ENCODE assay signal across 27 cellular contexts in genomic region chr6:130744601-130745382, GRCh38.
"Had no signal": no experiment of that assay in that cellular context is flagged by ENCODE, and none has a peak within 500 bp of the region (broad histone marks: within the 10 kb centered on the region; RNA-seq: fewer than 3 reads in every experiment).

No MANE protein-coding gene starts in this region.

- H3K4me2 ChIP-seq: hepatocyte, smooth muscle cell had no signal

- H2AFZ ChIP-seq: hepatocyte had no signal

- H3K4me1 ChIP-seq: left lung, pancreas, right lobe of liver, testis, uterus had no signal

- DNase-seq: activated CD4-positive, alpha-beta T cell treated with anti-CD3 and anti-CD28 coated beads, Interleukin-2, amount 50 U/mL, for 4 hours; activated CD8-positive, alpha-beta memory T cell treated with anti-CD3 and anti-CD28 coated beads, Interleukin-2, amount 50 U/mL, for 48 hours; activated naive CD4-positive, alpha-beta T cell treated with Interleukin-2 at 50 U/mL for 16 hours; activated naive CD8-positive, alpha-beta T cell treated with anti-CD3 and anti-CD28 coated beads for 36 hours; activated T-cell treated with anti-CD3 and anti-CD28 coated beads, Interleukin-2, amount 50 U/mL, for 4 hours; cerebellar nuclear complex; endodermal cell; foreskin keratinocyte; kidney glomerular epithelial cell; left lung; pancreas; right lobe of liver; stimulated activated CD4-positive, alpha-beta T cell treated with anti-CD3 and anti-CD28 coated beads, Interleukin-15, amount 100 ng/mL, for 24 hours; T-helper 1 cell; testis; trophoblast cell; uterus had no signal

- H3K27me3 ChIP-seq: foreskin keratinocyte, hepatocyte, left lung, pancreas, right lobe of liver, testis, uterus had no signal

- H3K9me3 ChIP-seq: pancreas, right lobe of liver, testis, uterus had no signal

- ATAC-seq: activated T-cell treated with anti-CD3 and anti-CD28 coated beads, Interleukin-2, amount 50 U/mL, for 4 hours; foreskin keratinocyte; left lung; natural killer cell treated with Interleukin-12 subunit alpha and Interleukin-12 subunit beta and Interleukin-15 and Interleukin-18, amount 100 ng/mL, for 72 hours; pancreas; right lobe of liver; stimulated activated memory B cell treated with anti-CD40 and anti-IgM and Interleukin-4, amounts not matched to agents 10 μg/mL and 1 μg/mL and 100 μg/mL, for 72 hours; WTC11 had no signal

- H3K36me3 ChIP-seq: left lung, pancreas, right lobe of liver, uterus had no signal

- H3K27ac ChIP-seq: coronary artery, epithelial cell of prostate, foreskin keratinocyte, left lung, pancreas, right lobe of liver, testis, uterus had no signal

- H3K4me3 ChIP-seq: coronary artery, hepatocyte, left lung, lung, pancreas, right lobe of liver, smooth muscle cell, testis, uterus had no signal

- FAIRE-seq: astrocyte, bronchial epithelial cell, pancreas had no signal
